8 cellular contexts compared by ENCODE assay signal in genomic region chr12:26853303-26854027, GRCh38. TPM values are rescaled to one million over a fixed set of nuclear protein-coding genes. Genes with fewer than 3 reads are reported as not detected.
DNase-seq lines count a peak whose midpoint lies in the region; ATAC-seq, FAIRE-seq and TF ChIP-seq lines count a peak whose summit lies in the region.

No MANE protein-coding gene starts in this region.

- ATAC-seq in GM18511 (IDR thresholded peaks at IDR 0.05; ENCODE audit: unreplicated experiment) (peak; percentile 75), HG03442 (IDR thresholded peaks at IDR 0.05; ENCODE audit: unreplicated experiment) (peak; percentile 81)
- peak; percentile 96 for ATAC-seq in activated CD8-positive, alpha-beta T cell treated with anti-CD3 and anti-CD28 coated beads, Interleukin-2, amount 10 ng/mL, durations not matched to agents 7 days and 5 days

- H3K18ac ChIP-seq in H1 (ENCODE audit: extremely low read depth, low read length), result no peak overlapping the region

- peaks cover 9% of the 10 kb centered on the region for H3K27me3 Mint-ChIP-seq in activated CD8-positive, alpha-beta T cell treated with anti-CD3 and anti-CD28 coated beads, Interleukin-2, amount 10 ng/mL, durations not matched to agents 7 days and 5 days (ENCODE audit: low read depth)

- no peaks in the 10 kb centered on the region for H4K20me1 ChIP-seq in H1 (replicated peaks in 1 of 2; ENCODE audit: control insufficient read depth in 1 of 2, insufficient read depth in 2 of 2, low read length in 2 of 2)

- no peak overlapping the region for H3K4me3 ChIP-seq in ACC112 (ENCODE audit: low read depth, low read length)
- H3K4me3 ChIP-seq in H1 (ENCODE audit: extremely low read depth in 1 of 4, insufficient read depth in 2 of 4, low read depth in 3 of 4, low read length in 4 of 4), result no peak overlapping the region

- H3K23me2 ChIP-seq in H1 (ENCODE audit: low read depth, low read length), result no peaks in the 10 kb centered on the region; the same call in 1 of the 2 replicates

- peak overlapping the region; percentile 30; the same call in 1 of the 2 replicates for H2BK5ac ChIP-seq in H1 (ENCODE audit: low read depth, low read length)

- POLR2A ChIA-PET in activated CD8-positive, alpha-beta T cell treated with anti-CD3 and anti-CD28 coated beads, Interleukin-2, amount 10 ng/mL, durations not matched to agents 7 days and 5 days (lab: Charles Lee), result no interaction called here
- POLR2A ChIA-PET in H1 (lab: Charles Lee; ENCODE audit: partially characterized antibody), result interaction anchor here (0.6 kb wide), 1 partner anchor 10 kb away, joined by 3 read pairs; no protein-coding TSS in a partner anchor

- H4K8ac ChIP-seq in H1 (ENCODE audit: extremely low read depth, insufficient read depth, low read length), result no peak overlapping the region; the same call in 1 of the 2 replicates

- no peak overlapping the region for H2AK5ac ChIP-seq in H1 (ENCODE audit: low read depth, low read length)

- H4K91ac ChIP-seq in H1 (replicated peaks; ENCODE audit: insufficient read length, low read length), result no peak overlapping the region

- H3K14ac ChIP-seq in H1 (ENCODE audit: insufficient read length), result no peak overlapping the region

- no peak overlapping the region for H3K27ac Mint-ChIP-seq in activated CD8-positive, alpha-beta T cell treated with anti-CD3 and anti-CD28 coated beads, Interleukin-2, amount 10 ng/mL, durations not matched to agents 7 days and 5 days

- peak overlapping the region; percentile 35 for H2AFZ ChIP-seq in ACC112 (ENCODE audit: low read length, unreplicated experiment)
- H2AFZ ChIP-seq in H1 (ENCODE audit: low read length), result peak overlapping the region; percentile 30

- no peak overlapping the region for H3K23ac ChIP-seq in H1 (ENCODE audit: insufficient read length)

- no peak for TF ChIP-seq EP300 in H1 (IDR thresholded peaks at IDR 0.05; ENCODE audit: borderline replicate concordance in 1 of 2, low read depth in 2 of 2, low read length in 2 of 2)

- H3K4me1 Mint-ChIP-seq in activated CD8-positive, alpha-beta T cell treated with anti-CD3 and anti-CD28 coated beads, Interleukin-2, amount 10 ng/mL, durations not matched to agents 7 days and 5 days (ENCODE audit: low read depth), result no peaks in the 10 kb centered on the region

- no peak for TF ChIP-seq POLR2A in H1 (IDR thresholded peaks at IDR 0.05; ENCODE audit: control extremely low read depth in 1 of 2, low read depth in 2 of 2, low read length in 2 of 2)

- H3K4me2 ChIP-seq in H1 (ENCODE audit: insufficient read depth in 1 of 2, low read depth in 2 of 2, low read length in 2 of 2), result no peak overlapping the region

- no peak overlapping the region for H3K4ac ChIP-seq in H1 (replicated peaks; ENCODE audit: insufficient read length, low read depth, low read length)

- CTCF ChIA-PET in activated CD8-positive, alpha-beta T cell treated with anti-CD3 and anti-CD28 coated beads, Interleukin-2, amount 10 ng/mL, durations not matched to agents 7 days and 5 days (lab: Charles Lee), result interaction anchor here (1.1 to 3.4 kb wide), 7 partner anchors 8 to 152 kb away, joined by 3 to 34 read pairs (median 4); no protein-coding TSS in a partner anchor
- CTCF ChIA-PET in H1 (lab: Charles Lee; ENCODE audit: partially characterized antibody), result interaction anchor here (0.8 to 1.7 kb wide), 6 partner anchors 10 to 34 kb away, joined by 3 to 9 read pairs (median 6); partner anchors contain the start of gene ITPR2

- H3K36me3 ChIP-seq in ACC112 (ENCODE audit: insufficient read depth, low read length) (no peaks in the 10 kb centered on the region), H1 (ENCODE audit: control insufficient read depth in 2 of 4, insufficient read depth in 4 of 4, low read length in 3 of 4) (no peaks in the 10 kb centered on the region)

- peak; percentile 25 for DNase-seq in NCI-H82 treated with DMSO at 0.1 percent for 48 hours (lab: John Stamatoyannopoulos, UW; ENCODE audit: unreplicated experiment)
- DNase-seq in activated CD8-positive, alpha-beta T cell treated with anti-CD3 and anti-CD28 coated beads, Interleukin-2, amount 10 ng/mL, durations not matched to agents 7 days and 5 days, result peak; percentile 83
- DNase-seq in H1 (ENCODE audit: low read depth in 1 of 2, low spot score in 2 of 2), result peak in 1 of 2 experiments; percentile 66
- peak; percentile 71 for DNase-seq in midbrain (lab: John Stamatoyannopoulos, UW)
- DNase-seq in stimulated activated CD8-positive, alpha-beta memory T cell treated with anti-CD3 and anti-CD28 coated beads, Interleukin-4, amount 100 ng/mL, for 48 hours, result peak; percentile 77

- H3K27me3 ChIP-seq in ACC112 (ENCODE audit: insufficient read depth, low read length) (no peaks in the 10 kb centered on the region), H1 (replicated peaks in 1 of 4; ENCODE audit: control insufficient read depth in 3 of 4, extremely low read depth in 1 of 4, insufficient read depth in 3 of 4, low read length in 3 of 4) (no peaks in the 10 kb centered on the region)

- peak; percentile 65 to 74 for TF ChIP-seq RAD21 in H1 (IDR thresholded peaks at IDR 0.05 in 1 of 2, conservative IDR thresholded peaks at IDR 0.05 in 1 of 2; ENCODE audit: low read depth in 2 of 2, low read length in 2 of 2)

- H3K27ac ChIP-seq in ACC112 (ENCODE audit: low read depth, low read length) (no peak overlapping the region), H1 (ENCODE audit: low read depth, low read length) (no peak overlapping the region)

- no peak overlapping the region for H3K56ac ChIP-seq in H1 (replicated peaks; ENCODE audit: insufficient read length, low read depth, low read length)

- 57% methylated on average over 12 of the region's 12 CpGs; no CpG with 5 or more reads in 1 of the 2 experiments for WGBS in H1 (ENCODE audit: extremely low coverage in 1 of 2, insufficient coverage in 1 of 2, insufficient read length in 1 of 2, insufficient replicate concordance in 2 of 2, low coverage in 1 of 2, low lambda C conversion rate in 2 of 2, missing lambda C conversion rate in 1 of 2), 2 experiments

- H3K79me1 ChIP-seq in H1 (ENCODE audit: low read depth, low read length), result no peaks in the 10 kb centered on the region

- H3K79me2 ChIP-seq in ACC112 (ENCODE audit: control insufficient read depth, insufficient read depth, low read length, unreplicated experiment) (no peaks in the 10 kb centered on the region), H1 (ENCODE audit: control insufficient read depth in 1 of 2, insufficient read depth in 2 of 2, low read length in 2 of 2) (no peaks in the 10 kb centered on the region)

- no peak overlapping the region for H2BK15ac ChIP-seq in H1 (ENCODE audit: low read length)

- H3K9me3 ChIP-seq in H1 (ENCODE audit: insufficient read depth in 2 of 2, low read depth in 1 of 2, low read length in 1 of 2), result no peaks in the 10 kb centered on the region

- no peak overlapping the region for H2BK20ac ChIP-seq in H1 (ENCODE audit: low read length)

- no peak overlapping the region for H2BK120ac ChIP-seq in H1 (replicated peaks; ENCODE audit: low read depth, low read length)

- peak; percentile 78 to 84 (median 80) for TF ChIP-seq CTCF in H1 (IDR thresholded peaks at IDR 0.05; ENCODE audit: control extremely low read depth in 1 of 3, insufficient read depth in 1 of 3, low read depth in 1 of 3, low read length in 3 of 3)

- peak; percentile 96 for FAIRE-seq in H1 (lab: Jason Lieb, UNC)

- no peaks in the 10 kb centered on the region for H3K9me3 Mint-ChIP-seq in activated CD8-positive, alpha-beta T cell treated with anti-CD3 and anti-CD28 coated beads, Interleukin-2, amount 10 ng/mL, durations not matched to agents 7 days and 5 days (ENCODE audit: insufficient read depth)

- no peak overlapping the region for H3K4me3 Mint-ChIP-seq in activated CD8-positive, alpha-beta T cell treated with anti-CD3 and anti-CD28 coated beads, Interleukin-2, amount 10 ng/mL, durations not matched to agents 7 days and 5 days

- H2BK12ac ChIP-seq in H1 (ENCODE audit: low read depth, low read length), result peak overlapping the region; percentile 64; the same call in 1 of the 2 replicates

- H3K36me3 Mint-ChIP-seq in activated CD8-positive, alpha-beta T cell treated with anti-CD3 and anti-CD28 coated beads, Interleukin-2, amount 10 ng/mL, durations not matched to agents 7 days and 5 days (ENCODE audit: low read depth), result no peaks in the 10 kb centered on the region

- H3K9ac ChIP-seq in H1 (replicated peaks in 1 of 4; ENCODE audit: extremely low read depth in 1 of 4, low read depth in 3 of 4, low read length in 3 of 4), result no peak overlapping the region

- H3K4me1 ChIP-seq in ACC112 (ENCODE audit: control insufficient read depth, insufficient read depth, low read length, unreplicated experiment), result peaks cover 10% of the 10 kb centered on the region
- peaks cover 0 to 3% (median 0%) of the 10 kb centered on the region in 4 experiments; a peak in 1 of 7 replicates for H3K4me1 ChIP-seq in H1 (replicated peaks in 1 of 4; ENCODE audit: control insufficient read depth in 3 of 4, insufficient read depth in 4 of 4, low read length in 3 of 4)

- no peak overlapping the region for H4K5ac ChIP-seq in H1 (ENCODE audit: insufficient read length, low read depth, low read length)

TF ChIP-seq in H1, 55 proteins besides CTCF, POLR2A, EP300 and RAD21:
- TF ChIP-seq E2F6 (IDR thresholded peaks at IDR 0.05), result no peak
- 0 out of 2 replicates have a peak, but pooled peaks have one; percentile 28 for TF ChIP-seq CEBPB (IDR thresholded peaks at IDR 0.05; ENCODE audit: low read depth, low read length)
- TF ChIP-seq CHD1 (IDR thresholded peaks at IDR 0.05; ENCODE audit: low read depth, low read length), result no peak

RNA-seq across cellular contexts. Expression of gene ITPR2, which starts 20.5 kb away (rescaled TPM):
- total RNA-seq in activated CD8-positive, alpha-beta T cell treated with anti-CD3 and anti-CD28 coated beads, Interleukin-2, amount 10 ng/mL, durations not matched to agents 7 days and 5 days, result 10 to 100 TPM; 33.5 to 34.6 TPM
- total RNA-seq in H1 (2021; fragmentation: NEBNext Ultra II Directional; extraction: Animal tissue kit (Norgen Biotek cat#: 25700)), result 48.3 and 48.4 TPM in 2 replicates
- polyA plus RNA-seq in H1 (2011; rRNA removed), result 3.2 and 4.1 TPM in 2 replicates
- polyA plus RNA-seq in H1 (2011; cell fraction: cytosol; rRNA removed), result 6.1 TPM
- 8.0 TPM for polyA plus RNA-seq in H1 (2011; cell fraction: nucleus; rRNA removed)
- polyA plus RNA-seq in H1 (2012, experiment 1 of 2), result 5.9 to 12.8 TPM (median 9.7 TPM) in 4 replicates
- polyA plus RNA-seq in H1 (2012, experiment 2 of 2), result 0.54 TPM
- polyA plus RNA-seq in H1 (2013, experiment 1 of 2), result 27.2 TPM
- 24.3 TPM for polyA plus RNA-seq in H1 (2013, experiment 2 of 2)
- 56.2 and 67.1 TPM in 2 replicates for polyA minus RNA-seq in H1 (2011; rRNA and poly(A)+ RNA removed)
- polyA minus RNA-seq in H1 (2011; cell fraction: cytosol; rRNA and poly(A)+ RNA removed), result 15.0 TPM
- 109 TPM for polyA minus RNA-seq in H1 (2011; cell fraction: nucleus; rRNA and poly(A)+ RNA removed)
